ENCODE assay signal across 9 cellular contexts in genomic region chr7:47580811-47581331, GRCh38. TPM values are rescaled to one million over a fixed set of nuclear protein-coding genes. Genes with fewer than 3 reads are reported as not detected.
DNase-seq lines count a peak whose midpoint lies in the region; ATAC-seq and TF ChIP-seq lines count a peak whose summit lies in the region.
"Had no signal": no experiment of that assay in that cellular context is flagged by ENCODE, and none has a peak within 500 bp of the region (broad histone marks: within the 10 kb centered on the region; RNA-seq: fewer than 3 reads in every experiment).

No MANE protein-coding gene starts in this region.

- peak overlapping the region; percentile 92 to 96 for H3K4me3 Mint-ChIP-seq in CD14-positive monocyte
- peak overlapping the region; percentile 93 for H3K4me3 Mint-ChIP-seq in neural crest cell
- no peak overlapping the region for H3K4me3 Mint-ChIP-seq in naive thymus-derived CD4-positive, alpha-beta T cell

- no peaks in the 10 kb centered on the region for H3K36me3 ChIP-seq in esophagus (ENCODE audit: control insufficient read depth in 2 of 2, insufficient read depth in 2 of 2, low read length in 1 of 2)
- no peaks in the 10 kb centered on the region for H3K36me3 ChIP-seq in naive thymus-derived CD4-positive, alpha-beta T cell (ENCODE audit: control insufficient read depth in 2 of 3, insufficient read depth in 3 of 3, low read length in 3 of 3)

- DNase-seq in CD14-positive monocyte (ENCODE audit: low spot score) (no peak), NOMO-1 treated with DMSO at 0.1 percent for 48 hours (lab: John Stamatoyannopoulos, UW; ENCODE audit: unreplicated experiment) (peak; percentile 26), neural crest cell (ENCODE audit: low read depth, low spot score) (peak; percentile 26), epidermal melanocyte (ENCODE audit: insufficient read length, low spot score) (no peak), hypothalamus (lab: John Stamatoyannopoulos, UW) (no peak)
- DNase-seq in naive thymus-derived CD4-positive, alpha-beta T cell, result no peak

- H3K27ac Mint-ChIP-seq in CD14-positive monocyte (peak overlapping the region; percentile 52 to 98 (median 91)), neural crest cell (ENCODE audit: unreplicated experiment) (peak overlapping the region; percentile 29)
- H3K27ac Mint-ChIP-seq in naive thymus-derived CD4-positive, alpha-beta T cell, result no peak overlapping the region

- H3K4me1 ChIP-seq in esophagus (ENCODE audit: control insufficient read depth in 2 of 2, insufficient read depth in 2 of 2, low read length in 1 of 2), result peaks cover 6 to 14% of the 10 kb centered on the region in 2 donors
- H3K4me1 ChIP-seq in naive thymus-derived CD4-positive, alpha-beta T cell (ENCODE audit: control insufficient read depth in 2 of 2, insufficient read depth in 2 of 2, low read length in 2 of 2), result no peaks in the 10 kb centered on the region

- H3K27me3 ChIP-seq in esophagus (ENCODE audit: control insufficient read depth in 1 of 2, insufficient read depth in 2 of 2, low read length in 2 of 2), result peaks cover 0 to 6% of the 10 kb centered on the region in 2 donors
- H3K27me3 ChIP-seq in naive thymus-derived CD4-positive, alpha-beta T cell (ENCODE audit: control insufficient read depth in 2 of 2, insufficient read depth in 2 of 2, low read length in 2 of 2), result no peaks in the 10 kb centered on the region

- peaks cover 11 to 15% of the 10 kb centered on the region in 2 donors for H3K36me3 Mint-ChIP-seq in CD14-positive monocyte
- H3K36me3 Mint-ChIP-seq in neural crest cell (ENCODE audit: low read depth), result no peaks in the 10 kb centered on the region
- H3K36me3 Mint-ChIP-seq in naive thymus-derived CD4-positive, alpha-beta T cell, result no peaks in the 10 kb centered on the region

- TF ChIP-seq CTCF in CD14-positive monocyte (IDR thresholded peaks at IDR 0.05), result no peak
- TF ChIP-seq CTCF in neural crest cell (conservative IDR thresholded peaks at IDR 0.05), result no peak

- CTCF ChIA-PET in naive thymus-derived CD4-positive, alpha-beta T cell (lab: Charles Lee), result no interaction called here

- no peak for ATAC-seq in GM21515 (IDR thresholded peaks at IDR 0.05; ENCODE audit: unreplicated experiment)
- no peak for ATAC-seq in naive thymus-derived CD4-positive, alpha-beta T cell
- ATAC-seq: GM12878 had no signal

- intact Hi-C loops in CD14-positive monocyte (cut with micrococcal nuclease), result no loop called here
- intact Hi-C loops in naive thymus-derived CD4-positive, alpha-beta T cell (cut with micrococcal nuclease), result no loop called here

- POLR2A ChIA-PET in naive thymus-derived CD4-positive, alpha-beta T cell (lab: Charles Lee), result no interaction called here

- peak overlapping the region; percentile 19 to 50 for H3K27ac ChIP-seq in esophagus (ENCODE audit: low read depth in 2 of 2, low read length in 1 of 2)
- no peak overlapping the region for H3K27ac ChIP-seq in naive thymus-derived CD4-positive, alpha-beta T cell (ENCODE audit: low read depth, low read length)

- no peaks in the 10 kb centered on the region for H3K9me3 ChIP-seq in esophagus (ENCODE audit: control insufficient read depth in 2 of 2, insufficient read depth in 1 of 2, low read depth in 1 of 2, low read length in 1 of 2)
- H3K9me3 ChIP-seq in naive thymus-derived CD4-positive, alpha-beta T cell (ENCODE audit: control insufficient read depth in 2 of 3, low read length in 3 of 3), result no peaks in the 10 kb centered on the region

- H3K4me1 Mint-ChIP-seq in CD14-positive monocyte (peaks cover 88% of the 10 kb centered on the region), neural crest cell (peaks cover 35% of the 10 kb centered on the region)
- peaks cover 0 to 20% (median 4%) of the 10 kb centered on the region in 7 donors for H3K4me1 Mint-ChIP-seq in naive thymus-derived CD4-positive, alpha-beta T cell

- H3K27me3 Mint-ChIP-seq in CD14-positive monocyte (ENCODE audit: low read depth in 3 of 3), result peaks cover 2 to 6% (median 5%) of the 10 kb centered on the region in 3 donors
- H3K27me3 Mint-ChIP-seq in neural crest cell (ENCODE audit: low read depth), result peaks cover 16% of the 10 kb centered on the region
- H3K27me3 Mint-ChIP-seq in naive thymus-derived CD4-positive, alpha-beta T cell, result peaks cover 29 to 42% (median 37%) of the 10 kb centered on the region in 5 donors

- peak overlapping the region; percentile 19 to 47 for H3K4me3 ChIP-seq in esophagus (ENCODE audit: low read depth in 1 of 2, low read length in 2 of 2)
- no peak overlapping the region for H3K4me3 ChIP-seq in naive thymus-derived CD4-positive, alpha-beta T cell (ENCODE audit: low read length)
- H3K4me3 ChIP-seq: GM12878 had no signal

- peaks cover 0 to 5% (median 0%) of the 10 kb centered on the region in 7 donors for H3K9me3 Mint-ChIP-seq in CD14-positive monocyte
- peaks cover 5% of the 10 kb centered on the region for H3K9me3 Mint-ChIP-seq in neural crest cell
- peaks cover 0 to 8% (median 0%) of the 10 kb centered on the region in 11 donors for H3K9me3 Mint-ChIP-seq in naive thymus-derived CD4-positive, alpha-beta T cell

- WGBS in esophagus, 2 donors, result 13 to 16% methylated on average over 15 of the region's 15 CpGs

RNA-seq across cellular contexts. Expression of gene TNS3, which starts 1.0 kb away (rescaled TPM):
- polyA plus RNA-seq in CD14-positive monocyte, result 1 to 10 TPM; 5.2 to 7.9 TPM
- polyA plus RNA-seq in esophagus, result 1 to 10 TPM; 2.7 to 3.4 TPM
- total RNA-seq in neural crest cell, result 25.0 and 26.4 TPM in 2 replicates
- 10 to 100 TPM in 1 of 5 experiments, 1 to 10 TPM in 3, under 1 TPM in 1; 0.85 to 38.3 (median 2.6) TPM for total RNA-seq in naive thymus-derived CD4-positive, alpha-beta T cell
- polyA plus RNA-seq in naive thymus-derived CD4-positive, alpha-beta T cell, result not detected

Comparison
In these comparisons a context has a peak if more than half of its experiments do, and no peak if none do; other contexts are left out.
1. DNase-seq: peak in NOMO-1 treated with DMSO at 0.1 percent for 48 hours (single experiment) and neural crest cell (single experiment); none in CD14-positive monocyte (single experiment), epidermal melanocyte (single experiment), hypothalamus (0 of 51) and naive thymus-derived CD4-positive, alpha-beta T cell (0 of 9).
2. H3K27ac Mint-ChIP-seq: peak in CD14-positive monocyte (7 of 7) and neural crest cell (single experiment); none in naive thymus-derived CD4-positive, alpha-beta T cell (0 of 9).
3. H3K4me3 Mint-ChIP-seq: peak in CD14-positive monocyte (2 of 2) and neural crest cell (single experiment); none in naive thymus-derived CD4-positive, alpha-beta T cell (0 of 10).